Comparison of ENCODE assay signal across 22 cellular contexts in genomic region chr17:27355419-27355818, GRCh38.
"Had no signal": no experiment of that assay in that cellular context is flagged by ENCODE, and none has a peak within 500 bp of the region (broad histone marks: within the 10 kb centered on the region; RNA-seq: fewer than 3 reads in every experiment).

No MANE protein-coding gene starts in this region.

- ATAC-seq: activated CD4-positive, alpha-beta T cell treated with anti-CD3 and anti-CD28 coated beads for 36 hours; activated CD8-positive, alpha-beta T cell treated with anti-CD3 and anti-CD28 coated beads, Interleukin-2, amount 10 ng/mL, durations not matched to agents 7 days and 5 days; activated naive CD4-positive, alpha-beta T cell treated with anti-CD3 and anti-CD28 coated beads, Interleukin-2, amount 50 U/mL, for 72 hours; activated naive CD8-positive, alpha-beta T cell treated with anti-CD3 and anti-CD28 coated beads, Interleukin-2, amount 50 U/mL, for 24 hours; body of pancreas; T-cell had no signal

- H3K27ac ChIP-seq: ascending aorta, body of pancreas, WERI-Rb-1 had no signal

- H3K4me3 ChIP-seq: ascending aorta, body of pancreas had no signal

- H3K27ac Mint-ChIP-seq: activated CD4-positive, alpha-beta T cell treated with anti-CD3 and anti-CD28 coated beads for 36 hours; activated naive CD8-positive, alpha-beta T cell treated with anti-CD3 and anti-CD28 coated beads, Interleukin-2, amount 50 U/mL, for 24 hours; T-cell had no signal

- FAIRE-seq: bronchial epithelial cell had no signal

- H3K4me3 Mint-ChIP-seq: activated CD4-positive, alpha-beta T cell treated with anti-CD3 and anti-CD28 coated beads for 36 hours; activated CD8-positive, alpha-beta T cell treated with anti-CD3 and anti-CD28 coated beads, Interleukin-2, amount 10 ng/mL, durations not matched to agents 7 days and 5 days; activated naive CD8-positive, alpha-beta T cell treated with anti-CD3 and anti-CD28 coated beads, Interleukin-2, amount 50 U/mL, for 24 hours had no signal

- H3K36me3 Mint-ChIP-seq: T-cell had no signal

- H3K27me3 Mint-ChIP-seq: activated CD4-positive, alpha-beta T cell treated with anti-CD3 and anti-CD28 coated beads for 36 hours had no signal

- DNase-seq: activated CD4-positive, alpha-beta T cell treated with anti-CD3 and anti-CD28 coated beads for 36 hours; activated CD4-positive, alpha-beta T cell treated with anti-CD3 and anti-CD28 coated beads, Interleukin-2, amount 50 U/mL, for 1 hour; activated CD8-positive, alpha-beta memory T cell treated with anti-CD3 and anti-CD28 coated beads, Interleukin-2, amount 50 U/mL, for 48 hours; activated CD8-positive, alpha-beta T cell treated with anti-CD3 and anti-CD28 coated beads, Interleukin-2, amount 10 ng/mL, durations not matched to agents 7 days and 5 days; activated naive CD8-positive, alpha-beta T cell treated with anti-CD3 and anti-CD28 coated beads, Interleukin-2, amount 50 U/mL, for 24 hours; activated T-cell treated with anti-CD3 and anti-CD28 coated beads, Interleukin-2, amount 50 U/mL, for 1 hour; amniotic stem cell; body of pancreas; central memory CD4-positive, alpha-beta T cell; Kasumi-1; NCI-H1048; NCI-H187 treated with DMSO at 0.1 percent for 48 hours; NCI-H2081 treated with DMSO at 0.1 percent for 48 hours; NCI-H2171 treated with DMSO at 0.1 percent for 48 hours; NCI-H226; NCI-H526 treated with DMSO at 0.1 percent for 48 hours; SIG-M5; T-cell; WERI-Rb-1 had no signal

- H3K27me3 ChIP-seq: ascending aorta, body of pancreas had no signal

- H3K9me3 ChIP-seq: ascending aorta, body of pancreas had no signal

- H3K9me3 Mint-ChIP-seq: activated naive CD4-positive, alpha-beta T cell treated with anti-CD3 and anti-CD28 coated beads, Interleukin-2, amount 50 U/mL, for 72 hours; activated naive CD8-positive, alpha-beta T cell treated with anti-CD3 and anti-CD28 coated beads, Interleukin-2, amount 50 U/mL, for 24 hours; T-cell had no signal

- H3K36me3 ChIP-seq: ascending aorta, WERI-Rb-1 had no signal
